In the genomic region with DNA sequence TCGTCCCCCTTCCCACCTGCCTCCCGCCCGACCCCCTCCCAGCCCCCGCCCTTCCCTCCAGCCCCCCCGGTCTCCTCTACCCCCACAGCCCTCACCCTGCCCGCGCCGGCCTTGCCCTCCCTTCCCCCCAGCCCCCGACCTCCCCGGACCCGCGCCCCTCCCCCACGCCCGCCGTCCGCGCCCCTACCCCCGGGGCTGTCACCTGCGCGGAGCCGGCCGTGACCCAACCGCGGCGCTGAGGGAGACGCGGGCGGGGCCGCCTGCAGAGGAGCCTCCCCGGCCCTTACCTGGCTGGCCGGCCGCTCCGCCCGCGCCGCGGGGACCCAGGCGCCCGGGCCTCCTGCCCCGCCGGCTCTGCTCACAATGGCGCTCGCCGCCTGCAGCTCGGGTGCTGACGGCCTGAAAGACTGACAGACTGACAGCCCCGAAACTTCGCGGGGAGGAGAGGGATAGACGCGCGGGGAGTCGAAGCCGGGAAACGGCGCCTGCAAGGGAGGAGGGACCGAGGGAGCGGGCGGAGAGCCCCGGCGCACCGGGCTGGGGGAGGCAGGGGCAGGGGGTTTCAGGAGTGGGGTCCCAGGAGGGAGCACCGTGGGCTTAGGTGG, we compare ENCODE assay signal across 2 cellular contexts.
TF ChIP-seq lines count a peak whose summit lies in the region.

No MANE protein-coding gene starts in this region.

TF ChIP-seq in K562, 482 proteins besides CTCF, POLR2A, EP300 and RAD21 (continues in another document):
- no peak for TF ChIP-seq HNRNPK (IDR thresholded peaks at IDR 0.05; ENCODE audit: low read depth, low read length, poor library complexity, severe bottlenecking)
- TF ChIP-seq, protein P1, sequence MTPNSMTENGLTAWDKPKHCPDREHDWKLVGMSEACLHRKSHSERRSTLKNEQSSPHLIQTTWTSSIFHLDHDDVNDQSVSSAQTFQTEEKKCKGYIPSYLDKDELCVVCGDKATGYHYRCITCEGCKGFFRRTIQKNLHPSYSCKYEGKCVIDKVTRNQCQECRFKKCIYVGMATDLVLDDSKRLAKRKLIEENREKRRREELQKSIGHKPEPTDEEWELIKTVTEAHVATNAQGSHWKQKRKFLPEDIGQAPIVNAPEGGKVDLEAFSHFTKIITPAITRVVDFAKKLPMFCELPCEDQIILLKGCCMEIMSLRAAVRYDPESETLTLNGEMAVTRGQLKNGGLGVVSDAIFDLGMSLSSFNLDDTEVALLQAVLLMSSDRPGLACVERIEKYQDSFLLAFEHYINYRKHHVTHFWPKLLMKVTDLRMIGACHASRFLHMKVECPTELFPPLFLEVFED (CRISPR knock-in tag; conservative IDR thresholded peaks at IDR 0.05), result no peak
- no peak for TF ChIP-seq JUN (IDR thresholded peaks at IDR 0.05; ENCODE audit: borderline replicate concordance, low read depth, low read length)
- TF ChIP-seq JUN (CRISPR knock-in tag; IDR thresholded peaks at IDR 0.05; ENCODE audit: borderline replicate concordance), result no peak
- TF ChIP-seq THRAP3 (IDR thresholded peaks at IDR 0.05; ENCODE audit: borderline replicate concordance), result no peak
- TF ChIP-seq ZNF778 (CRISPR knock-in tag; IDR thresholded peaks at IDR 0.05), result no peak
- peak; percentile 46 for TF ChIP-seq CXXC5 (CRISPR knock-in tag; IDR thresholded peaks at IDR 0.05)
- TF ChIP-seq HCFC1 (IDR thresholded peaks at IDR 0.05; ENCODE audit: low read depth, low read length), result no peak
- TF ChIP-seq NELFE (IDR thresholded peaks at IDR 0.05; ENCODE audit: insufficient read depth, insufficient read length), result no peak
- TF ChIP-seq MTA3 (IDR thresholded peaks at IDR 0.05; ENCODE audit: borderline replicate concordance), result peak; percentile 63; the same call in 1 of the 2 replicates
- TF ChIP-seq DACH1 (IDR thresholded peaks at IDR 0.05; ENCODE audit: partially characterized antibody), result no peak
- no peak for TF ChIP-seq ARID1B (IDR thresholded peaks at IDR 0.05)
- TF ChIP-seq, protein P2, sequence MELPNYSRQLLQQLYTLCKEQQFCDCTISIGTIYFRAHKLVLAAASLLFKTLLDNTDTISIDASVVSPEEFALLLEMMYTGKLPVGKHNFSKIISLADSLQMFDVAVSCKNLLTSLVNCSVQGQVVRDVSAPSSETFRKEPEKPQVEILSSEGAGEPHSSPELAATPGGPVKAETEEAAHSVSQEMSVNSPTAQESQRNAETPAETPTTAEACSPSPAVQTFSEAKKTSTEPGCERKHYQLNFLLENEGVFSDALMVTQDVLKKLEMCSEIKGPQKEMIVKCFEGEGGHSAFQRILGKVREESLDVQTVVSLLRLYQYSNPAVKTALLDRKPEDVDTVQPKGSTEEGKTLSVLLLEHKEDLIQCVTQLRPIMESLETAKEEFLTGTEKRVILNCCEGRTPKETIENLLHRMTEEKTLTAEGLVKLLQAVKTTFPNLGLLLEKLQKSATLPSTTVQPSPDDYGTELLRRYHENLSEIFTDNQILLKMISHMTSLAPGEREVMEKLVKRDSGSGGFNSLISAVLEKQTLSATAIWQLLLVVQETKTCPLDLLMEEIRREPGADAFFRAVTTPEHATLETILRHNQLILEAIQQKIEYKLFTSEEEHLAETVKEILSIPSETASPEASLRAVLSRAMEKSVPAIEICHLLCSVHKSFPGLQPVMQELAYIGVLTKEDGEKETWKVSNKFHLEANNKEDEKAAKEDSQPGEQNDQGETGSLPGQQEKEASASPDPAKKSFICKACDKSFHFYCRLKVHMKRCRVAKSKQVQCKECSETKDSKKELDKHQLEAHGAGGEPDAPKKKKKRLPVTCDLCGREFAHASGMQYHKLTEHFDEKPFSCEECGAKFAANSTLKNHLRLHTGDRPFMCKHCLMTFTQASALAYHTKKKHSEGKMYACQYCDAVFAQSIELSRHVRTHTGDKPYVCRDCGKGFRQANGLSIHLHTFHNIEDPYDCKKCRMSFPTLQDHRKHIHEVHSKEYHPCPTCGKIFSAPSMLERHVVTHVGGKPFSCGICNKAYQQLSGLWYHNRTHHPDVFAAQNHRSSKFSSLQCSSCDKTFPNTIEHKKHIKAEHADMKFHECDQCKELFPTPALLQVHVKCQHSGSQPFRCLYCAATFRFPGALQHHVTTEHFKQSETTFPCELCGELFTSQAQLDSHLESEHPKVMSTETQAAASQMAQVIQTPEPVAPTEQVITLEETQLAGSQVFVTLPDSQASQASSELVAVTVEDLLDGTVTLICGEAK (IDR thresholded peaks at IDR 0.05), result no peak
- TF ChIP-seq, protein P2 (CRISPR knock-in tag; IDR thresholded peaks at IDR 0.05), result no peak
- peak; percentile 19 for TF ChIP-seq HMGN3 (IDR thresholded peaks at IDR 0.05; ENCODE audit: borderline replicate concordance, extremely low read depth, insufficient read length, low read depth, low read length)
- no peak for TF ChIP-seq BDP1 (IDR thresholded peaks at IDR 0.05; ENCODE audit: insufficient read depth, insufficient read length)
- no peak for TF ChIP-seq MEF2A (IDR thresholded peaks at IDR 0.05; ENCODE audit: control insufficient read depth, low read depth, low read length)

TF ChIP-seq in liver, 16 proteins besides CTCF, POLR2A, EP300 and RAD21:
- TF ChIP-seq YY1 (IDR thresholded peaks at IDR 0.05), result no peak
- TF ChIP-seq, protein P3, sequence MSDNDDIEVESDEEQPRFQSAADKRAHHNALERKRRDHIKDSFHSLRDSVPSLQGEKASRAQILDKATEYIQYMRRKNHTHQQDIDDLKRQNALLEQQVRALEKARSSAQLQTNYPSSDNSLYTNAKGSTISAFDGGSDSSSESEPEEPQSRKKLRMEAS (IDR thresholded peaks at IDR 0.05), result no peak
- no peak for TF ChIP-seq SP1 (IDR thresholded peaks at IDR 0.05)
